1 cellular context compared by ENCODE assay signal in genomic region chr20:58650181-58650775, GRCh38.
TF ChIP-seq lines count a peak whose summit lies in the region.

No MANE protein-coding gene starts in this region.

TF ChIP-seq in IMR-90, 13 proteins besides CTCF, POLR2A, EP300 and RAD21 (continued from another document):
- TF ChIP-seq, protein P1, sequence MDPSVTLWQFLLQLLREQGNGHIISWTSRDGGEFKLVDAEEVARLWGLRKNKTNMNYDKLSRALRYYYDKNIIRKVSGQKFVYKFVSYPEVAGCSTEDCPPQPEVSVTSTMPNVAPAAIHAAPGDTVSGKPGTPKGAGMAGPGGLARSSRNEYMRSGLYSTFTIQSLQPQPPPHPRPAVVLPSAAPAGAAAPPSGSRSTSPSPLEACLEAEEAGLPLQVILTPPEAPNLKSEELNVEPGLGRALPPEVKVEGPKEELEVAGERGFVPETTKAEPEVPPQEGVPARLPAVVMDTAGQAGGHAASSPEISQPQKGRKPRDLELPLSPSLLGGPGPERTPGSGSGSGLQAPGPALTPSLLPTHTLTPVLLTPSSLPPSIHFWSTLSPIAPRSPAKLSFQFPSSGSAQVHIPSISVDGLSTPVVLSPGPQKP (IDR thresholded peaks at IDR 0.05; ENCODE audit: borderline replicate concordance, low read depth, low read length): no peak
- TF ChIP-seq MXI1 (IDR thresholded peaks at IDR 0.05; ENCODE audit: borderline replicate concordance, low read depth, low read length): no peak
